ENCODE assay signal across 16 cellular contexts in the genomic region with DNA sequence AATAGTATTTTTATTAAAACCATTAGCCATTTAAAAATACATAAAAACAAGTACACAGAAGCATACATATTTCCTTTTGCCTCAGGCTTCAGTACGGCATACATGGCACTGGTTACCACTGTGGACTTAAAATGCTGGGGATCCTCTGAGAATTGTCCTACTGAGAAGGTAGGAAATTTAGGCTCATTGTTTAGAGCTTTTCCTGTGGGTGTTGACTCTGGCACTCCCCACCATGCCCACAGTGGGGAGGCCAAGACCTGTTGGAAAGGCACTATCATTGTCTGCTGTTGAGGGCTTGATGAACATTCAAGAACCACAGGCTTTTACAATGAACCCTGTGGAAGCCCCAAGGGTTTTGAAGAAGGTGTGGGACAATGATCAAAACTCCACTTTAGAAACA.
"Had no signal": no experiment of that assay in that cellular context is flagged by ENCODE, and none has a peak within 500 bp of the region (broad histone marks: within the 10 kb centered on the region; RNA-seq: fewer than 3 reads in every experiment).

No MANE protein-coding gene starts in this region.

- DNase-seq: activated CD4-positive, alpha-beta T cell treated with anti-CD3 and anti-CD28 coated beads, Interleukin-2, amount 50 U/mL, for 1 hour; activated CD8-positive, alpha-beta T cell treated with anti-CD3 and anti-CD28 coated beads, Interleukin-2, amount 10 ng/mL, durations not matched to agents 7 days and 5 days; activated gamma-delta T cell; activated naive CD4-positive, alpha-beta T cell treated with anti-CD3 and anti-CD28 coated beads, Interleukin-2, amount 50 U/mL, for 16 hours; activated naive CD8-positive, alpha-beta T cell treated with anti-CD3 and anti-CD28 coated beads, Interleukin-2, amount 50 U/mL, for 24 hours; effector CD8-positive, alpha-beta T cell; gastrocnemius medialis; head of caudate nucleus; mammary epithelial cell; midbrain; natural killer cell; retina; stimulated activated CD4-positive, alpha-beta T cell treated with anti-CD3 and anti-CD28 coated beads, Interleukin-4, amount 100 ng/mL, for 24 hours; stimulated activated naive CD4-positive, alpha-beta T cell treated with Interleukin-2 at 50 U/mL for 16 hours; upper lobe of left lung had no signal

- H3K4me3 ChIP-seq: gastrocnemius medialis, upper lobe of left lung had no signal

- H3K36me3 ChIP-seq: gastrocnemius medialis, upper lobe of left lung had no signal

- H3K4me1 ChIP-seq: gastrocnemius medialis, upper lobe of left lung had no signal

- H3K27ac ChIP-seq: gastrocnemius medialis, upper lobe of left lung, VCaP had no signal

- H3K9me3 ChIP-seq: gastrocnemius medialis, upper lobe of left lung had no signal

- H3K27me3 ChIP-seq: gastrocnemius medialis, upper lobe of left lung had no signal
